ENCODE assay signal across 1 cellular context in genomic region chr3:141311496-141312358, GRCh38.
TF ChIP-seq lines count a peak whose summit lies in the region.

No MANE protein-coding gene starts in this region.

TF ChIP-seq in HEK293, 187 proteins besides CTCF, POLR2A, EP300 and RAD21 (continued from another document and continues in another):
- TF ChIP-seq GFI1B (tag by site-specific recombination; IDR thresholded peaks at IDR 0.05) (no peak), GLI2 (tag by site-specific recombination; IDR thresholded peaks at IDR 0.05; ENCODE audit: borderline replicate concordance, low read depth) (no peak), AEBP2 (tag by site-specific recombination; IDR thresholded peaks at IDR 0.05; ENCODE audit: borderline replicate concordance) (no peak; the same call in 1 of the 2 replicates), ZNF302 (tag by site-specific recombination; IDR thresholded peaks at IDR 0.05; ENCODE audit: low read depth) (no peak), INSM2 (tag by site-specific recombination; IDR thresholded peaks at IDR 0.05) (no peak), ZNF792 (tag by site-specific recombination; IDR thresholded peaks at IDR 0.05) (no peak), ZNF239 (tag by site-specific recombination; IDR thresholded peaks at IDR 0.05) (no peak), PRDM4 (tag by site-specific recombination; IDR thresholded peaks at IDR 0.05) (no peak), ZFP3 (tag by site-specific recombination; IDR thresholded peaks at IDR 0.05; ENCODE audit: low read depth) (no peak), ZNF148 (tag by site-specific recombination; IDR thresholded peaks at IDR 0.05; ENCODE audit: borderline replicate concordance) (no peak), ZNF292 (tag by site-specific recombination; IDR thresholded peaks at IDR 0.05; ENCODE audit: borderline replicate concordance, low read depth) (no peak), ZNF169 (tag by site-specific recombination; IDR thresholded peaks at IDR 0.05) (no peak), WT1 (tag by site-specific recombination; IDR thresholded peaks at IDR 0.05) (no peak), ZNF280C (tag by site-specific recombination; IDR thresholded peaks at IDR 0.05) (no peak), ZNF112 (tag by site-specific recombination; IDR thresholded peaks at IDR 0.05) (no peak), ZNF24 (tag by site-specific recombination; IDR thresholded peaks at IDR 0.05) (no peak), OSR2 (tag by site-specific recombination; IDR thresholded peaks at IDR 0.05) (no peak), ZNF266 (tag by site-specific recombination; IDR thresholded peaks at IDR 0.05; ENCODE audit: low read depth) (no peak), ZNF555 (tag by site-specific recombination; conservative IDR thresholded peaks at IDR 0.05) (no peak), ZNF121 (tag by site-specific recombination; IDR thresholded peaks at IDR 0.05) (no peak), RBAK (tag by site-specific recombination; IDR thresholded peaks at IDR 0.05) (no peak), ZEB2 (tag by site-specific recombination; IDR thresholded peaks at IDR 0.05) (peak; percentile 65), ZNF426 (tag by site-specific recombination; IDR thresholded peaks at IDR 0.05) (no peak), YY1 (tag by site-specific recombination; IDR thresholded peaks at IDR 0.05) (no peak), ZNF623 (tag by site-specific recombination; IDR thresholded peaks at IDR 0.05) (no peak), ZNF548 (tag by site-specific recombination; IDR thresholded peaks at IDR 0.05) (no peak), KLF9 (tag by site-specific recombination; IDR thresholded peaks at IDR 0.05; ENCODE audit: low read depth) (peak; percentile 79; the same call in 1 of the 2 replicates), SCRT1 (tag by site-specific recombination; IDR thresholded peaks at IDR 0.05; ENCODE audit: borderline replicate concordance) (peak; percentile 96), ZNF366 (tag by site-specific recombination; conservative IDR thresholded peaks at IDR 0.05) (peak; percentile 42), GLI4 (tag by site-specific recombination; IDR thresholded peaks at IDR 0.05) (no peak), PRDM1 (tag by site-specific recombination; IDR thresholded peaks at IDR 0.05) (no peak), ZBTB20 (tag by site-specific recombination; IDR thresholded peaks at IDR 0.05) (peak; percentile 77; the same call in 1 of the 2 replicates), ZNF473 (tag by site-specific recombination; IDR thresholded peaks at IDR 0.05) (no peak), IKZF3 (tag by site-specific recombination; IDR thresholded peaks at IDR 0.05) (no peak), HIC1 (tag by site-specific recombination; IDR thresholded peaks at IDR 0.05) (no peak), ZNF202 (tag by site-specific recombination; IDR thresholded peaks at IDR 0.05; ENCODE audit: borderline replicate concordance) (no peak), SP7 (tag by site-specific recombination; IDR thresholded peaks at IDR 0.05) (peak; percentile 34; the same call in 1 of the 2 replicates), PRDM6 (tag by site-specific recombination; IDR thresholded peaks at IDR 0.05) (no peak), SP3 (tag by site-specific recombination; IDR thresholded peaks at IDR 0.05) (peak; percentile 90), ZBTB8A (tag by site-specific recombination; IDR thresholded peaks at IDR 0.05) (peak; percentile 58), MEIS1 (CRISPR knock-in tag; IDR thresholded peaks at IDR 0.05; ENCODE audit: borderline replicate concordance) (no peak), ZNF223 (tag by site-specific recombination; IDR thresholded peaks at IDR 0.05) (no peak), ZNF530 (tag by site-specific recombination; IDR thresholded peaks at IDR 0.05; ENCODE audit: low read depth) (no peak), ZNF354C (tag by site-specific recombination; IDR thresholded peaks at IDR 0.05; ENCODE audit: borderline replicate concordance, low read depth) (no peak), ZSCAN23 (tag by site-specific recombination; IDR thresholded peaks at IDR 0.05) (no peak), ZNF518A (tag by site-specific recombination; conservative IDR thresholded peaks at IDR 0.05; ENCODE audit: low read depth) (peak; percentile 98), ZNF596 (tag by site-specific recombination; IDR thresholded peaks at IDR 0.05) (no peak), ZFP69B (tag by site-specific recombination; IDR thresholded peaks at IDR 0.05) (no peak)
